Comparison of ENCODE assay signal across 12 cellular contexts in the genomic region with DNA sequence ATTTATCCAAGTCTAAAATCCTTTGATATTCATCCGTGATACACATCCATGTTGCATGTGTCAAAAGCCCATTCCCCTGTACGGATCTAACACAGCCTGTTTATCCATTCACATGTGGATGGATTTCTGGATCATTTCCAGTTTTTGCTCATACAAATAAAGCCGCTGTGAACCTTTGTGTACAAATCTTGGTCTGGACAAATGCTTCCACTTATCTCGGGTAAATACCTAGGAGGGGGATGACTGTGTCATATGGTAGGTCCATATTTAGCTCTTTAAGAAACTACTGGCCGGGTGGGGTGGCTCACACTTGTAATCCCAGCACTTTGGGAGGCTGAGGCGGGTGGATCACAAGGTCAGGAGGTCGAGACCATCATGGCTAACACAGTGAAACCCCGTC.
"Had no signal": no experiment of that assay in that cellular context is flagged by ENCODE, and none has a peak within 500 bp of the region (broad histone marks: within the 10 kb centered on the region; RNA-seq: fewer than 3 reads in every experiment).

No MANE protein-coding gene starts in this region.

- H3K9me3 ChIP-seq: gastrocnemius medialis, pancreas had no signal

- DNase-seq: activated CD4-positive, alpha-beta T cell treated with anti-CD3 and anti-CD28 coated beads, Interleukin-2, amount 50 U/mL, for 48 hours; activated naive CD4-positive, alpha-beta T cell treated with anti-CD3 and anti-CD28 coated beads for 36 hours; gastrocnemius medialis; islet precursor cell; mesenchymal stem cell; naive thymus-derived CD8-positive, alpha-beta T cell; pancreas; stimulated activated CD4-positive, alpha-beta T cell treated with anti-CD3 and anti-CD28 coated beads, Interleukin-1b, Interleukin-23, amount 100 ng/mL, for 48 hours; T1000; uterus had no signal

- H3K27ac Mint-ChIP-seq: activated naive CD4-positive, alpha-beta T cell treated with anti-CD3 and anti-CD28 coated beads for 36 hours; activated T-helper 2 cell treated with anti-CD3 and anti-CD28 coated beads, Interferon-gamma antibody, Interleukin-2, Interleukin-4, amounts not matched to agents 10 μg/mL and 5 μg/mL and 100 μg/mL, durations not matched to agents 14 hours and 24 hours and 36 hours; naive thymus-derived CD8-positive, alpha-beta T cell had no signal

- H3K27me3 Mint-ChIP-seq: naive thymus-derived CD8-positive, alpha-beta T cell had no signal

- H3K27ac ChIP-seq: epithelial cell of prostate, gastrocnemius medialis, pancreas, uterus had no signal

- H3K4me1 ChIP-seq: gastrocnemius medialis, pancreas, uterus had no signal

- H3K36me3 ChIP-seq: uterus had no signal

- H3K4me3 Mint-ChIP-seq: activated naive CD4-positive, alpha-beta T cell treated with anti-CD3 and anti-CD28 coated beads for 36 hours; naive thymus-derived CD8-positive, alpha-beta T cell had no signal

- H3K27me3 ChIP-seq: gastrocnemius medialis, pancreas, uterus had no signal

- ATAC-seq: gastrocnemius medialis; naive thymus-derived CD8-positive, alpha-beta T cell; pancreas had no signal

- H3K4me3 ChIP-seq: gastrocnemius medialis, pancreas, uterus had no signal
